ENCODE assay signal across 8 cellular contexts in genomic region chr4:183182873-183183725, GRCh38.
DNase-seq lines count a peak whose midpoint lies in the region; ATAC-seq lines count a peak whose summit lies in the region.

No MANE protein-coding gene starts in this region.

- peaks cover 55% of the 10 kb centered on the region for H3K27me3 Mint-ChIP-seq in T-helper 2 cell treated with Interferon-gamma antibody and Interleukin-4, amounts not matched to agents 5 μg/mL and 100 μg/mL, for 36 hours (ENCODE audit: low read depth)

- no peak overlapping the region for H3K4me3 Mint-ChIP-seq in T-helper 2 cell treated with Interferon-gamma antibody and Interleukin-4, amounts not matched to agents 5 μg/mL and 100 μg/mL, for 36 hours

- peaks cover 11% of the 10 kb centered on the region for H3K4me1 Mint-ChIP-seq in T-helper 2 cell treated with Interferon-gamma antibody and Interleukin-4, amounts not matched to agents 5 μg/mL and 100 μg/mL, for 36 hours (ENCODE audit: low read depth)

- no peaks in the 10 kb centered on the region for H3K9me3 Mint-ChIP-seq in T-helper 2 cell treated with Interferon-gamma antibody and Interleukin-4, amounts not matched to agents 5 μg/mL and 100 μg/mL, for 36 hours

- ATAC-seq in GM19455 (IDR thresholded peaks at IDR 0.05; ENCODE audit: unreplicated experiment): no peak
- no peak for ATAC-seq in HG03139 (IDR thresholded peaks at IDR 0.05; ENCODE audit: unreplicated experiment)
- ATAC-seq in GM18873 (IDR thresholded peaks at IDR 0.05; ENCODE audit: low FRiP score, unreplicated experiment): no peak

- H3K27ac Mint-ChIP-seq in T-helper 2 cell treated with Interferon-gamma antibody and Interleukin-4, amounts not matched to agents 5 μg/mL and 100 μg/mL, for 36 hours: no peak overlapping the region

- DNase-seq in DMS153 treated with DMSO at 0.1 percent for 48 hours (lab: John Stamatoyannopoulos, UW; ENCODE audit: unreplicated experiment) (peak; percentile 77), M059J (ENCODE audit: low read depth) (peak; percentile 94), fibroblast of the conjunctiva (ENCODE audit: low read depth) (peak; percentile 65)
- peak; percentile 33 for DNase-seq in T-helper 2 cell treated with Interferon-gamma antibody and Interleukin-4, amounts not matched to agents 5 μg/mL and 100 μg/mL, for 36 hours (ENCODE audit: low spot score)
- DNase-seq in stimulated activated CD4-positive, alpha-beta T cell treated with anti-CD3 and anti-CD28 coated beads, Interleukin-15, amount 100 ng/mL, for 24 hours: peak; percentile 53

- no peaks in the 10 kb centered on the region for H3K36me3 Mint-ChIP-seq in T-helper 2 cell treated with Interferon-gamma antibody and Interleukin-4, amounts not matched to agents 5 μg/mL and 100 μg/mL, for 36 hours (ENCODE audit: low read depth)

Comparison
In these comparisons a context has a peak if more than half of its experiments do, and no peak if none do; other contexts are left out.
1. DNase-seq: peak in every context shown above with its lines; median percentile 94 in M059J; 77 in DMS153 treated with DMSO at 0.1 percent for 48 hours; 65 in fibroblast of the conjunctiva; 53 in stimulated activated CD4-positive, alpha-beta T cell treated with anti-CD3 and anti-CD28 coated beads, Interleukin-15, amount 100 ng/mL, for 24 hours; 33 in T-helper 2 cell treated with Interferon-gamma antibody and Interleukin-4, amounts not matched to agents 5 μg/mL and 100 μg/mL, for 36 hours.